25 cellular contexts compared by ENCODE assay signal in genomic region chr10:5362873-5363272, GRCh38. TPM values are rescaled to one million over a fixed set of nuclear protein-coding genes. Genes with fewer than 3 reads are reported as not detected.
DNase-seq lines count a peak whose midpoint lies in the region; ATAC-seq, FAIRE-seq and TF ChIP-seq lines count a peak whose summit lies in the region.
"Had no signal": no experiment of that assay in that cellular context is flagged by ENCODE, and none has a peak within 500 bp of the region (broad histone marks: within the 10 kb centered on the region; RNA-seq: fewer than 3 reads in every experiment).

No MANE protein-coding gene starts in this region.

- H3K4me2 ChIP-seq in GM12878 (ENCODE audit: control insufficient read depth, insufficient read depth) (no peak overlapping the region), neural progenitor cell (no peak overlapping the region)
- H3K4me2 ChIP-seq: BLaER1 had no signal

- CTCF ChIA-PET in HEK293 (lab: Yijun Ruan, JAX) (interaction anchor here (0.6 kb wide), 1 partner anchor 431 kb away, joined by 3 read pairs; no protein-coding TSS in a partner anchor), GM12878 (lab: Yijun Ruan, JAX) (no interaction called here)

- RAD21 ChIA-PET in GM12878 (lab: Charles Lee; ENCODE audit: unreplicated experiment): no interaction called here

- no peak for TF ChIP-seq POLR2A in GM12878 (IDR thresholded peaks at IDR 0.05; ENCODE audit: low read depth, low read length)

- intact Hi-C loops in GM12878 (cut with micrococcal nuclease; ENCODE audit: unreplicated experiment): no loop called here

- no peak for FAIRE-seq in GM12878 (lab: Jason Lieb, UNC)
- FAIRE-seq: A204.1, G401.6, GM12892, GM18507, GM19239 had no signal

- H3K79me2 ChIP-seq in GM12878 (ENCODE audit: control insufficient read depth, insufficient read depth, low read length) (no peaks in the 10 kb centered on the region), neural progenitor cell (ENCODE audit: low read depth) (no peaks in the 10 kb centered on the region)

- POLR2A ChIA-PET in HEK293 (lab: Yijun Ruan, JAX) (no interaction called here), GM12878 (lab: Charles Lee) (no interaction called here)

- H3K9ac ChIP-seq in GM12878 (ENCODE audit: control insufficient read depth, insufficient read depth, low read length) (no peak overlapping the region), neural progenitor cell (no peak overlapping the region)
- H3K9ac ChIP-seq: BLaER1 had no signal

- H3K27ac Mint-ChIP-seq in progenitor cell of endocrine pancreas: peak overlapping the region; percentile 15
- no peak overlapping the region for H3K27ac Mint-ChIP-seq in neural progenitor cell
- H3K27ac Mint-ChIP-seq: CD14-positive monocyte; CD4-positive, CD25-positive, alpha-beta regulatory T cell had no signal

- H3K36me3 ChIP-seq in HEK293 (ENCODE audit: control insufficient read depth in 2 of 2, insufficient read depth in 1 of 2, low read length in 2 of 2): no peaks in the 10 kb centered on the region
- H3K36me3 ChIP-seq in GM12878 (ENCODE audit: control insufficient read depth in 2 of 2, insufficient read depth in 2 of 2, low read length in 1 of 2): no peaks in the 10 kb centered on the region
- H3K36me3 ChIP-seq in neural progenitor cell: no peaks in the 10 kb centered on the region
- H3K36me3 ChIP-seq: BE2C, BLaER1 had no signal

- peaks cover 12% of the 10 kb centered on the region for H3K4me1 Mint-ChIP-seq in progenitor cell of endocrine pancreas (ENCODE audit: low read depth)
- peaks cover 6% of the 10 kb centered on the region for H3K4me1 Mint-ChIP-seq in neural progenitor cell
- H3K4me1 Mint-ChIP-seq: CD14-positive monocyte; CD4-positive, CD25-positive, alpha-beta regulatory T cell; CD8-positive, alpha-beta memory T cell had no signal

- TF ChIP-seq CTCF in HEK293 (tag by site-specific recombination; IDR thresholded peaks at IDR 0.05): no peak
- no peak for TF ChIP-seq CTCF in GM12878 (IDR thresholded peaks at IDR 0.05 in 2 of 3, conservative IDR thresholded peaks at IDR 0.05 in 1 of 3; ENCODE audit: control insufficient read depth in 2 of 3, extremely low read depth in 1 of 3, insufficient read depth in 1 of 3, low read depth in 3 of 3, low read length in 3 of 3)
- TF ChIP-seq CTCF in progenitor cell of endocrine pancreas (IDR thresholded peaks at IDR 0.05; ENCODE audit: unreplicated experiment): no peak
- TF ChIP-seq CTCF in neural progenitor cell (IDR thresholded peaks at IDR 0.05): no peak

- no peaks in the 10 kb centered on the region for H3F3A ChIP-seq in neural progenitor cell (ENCODE audit: low read depth)

- ATAC-seq in GM12878: no peak
- no peak for ATAC-seq in GM18870 (IDR thresholded peaks at IDR 0.05; ENCODE audit: unreplicated experiment)

- no peak overlapping the region for H3K4me3 Mint-ChIP-seq in progenitor cell of endocrine pancreas (ENCODE audit: low read depth)
- no peak overlapping the region for H3K4me3 Mint-ChIP-seq in neural progenitor cell
- H3K4me3 Mint-ChIP-seq: CD14-positive monocyte; CD4-positive, alpha-beta memory T cell; CD4-positive, CD25-positive, alpha-beta regulatory T cell; CD8-positive, alpha-beta memory T cell had no signal

- H3K27ac ChIP-seq in HEK293 (ENCODE audit: extremely low read depth, low read depth, low read length): no peak overlapping the region
- no peak overlapping the region for H3K27ac ChIP-seq in GM12878 (ENCODE audit: control insufficient read depth, insufficient read depth)
- no peak overlapping the region for H3K27ac ChIP-seq in neural progenitor cell
- H3K27ac ChIP-seq: BLaER1 had no signal

- DNase-seq in GM12878 (ENCODE audit: low read depth, low spot score) (no peak), progenitor cell of endocrine pancreas (ENCODE audit: low spot score, unreplicated experiment) (no peak), neural progenitor cell (ENCODE audit: low spot score) (no peak)
- DNase-seq: 8988T; ACHN; BE2C; C1 segment of cervical spinal cord; CD4-positive, alpha-beta memory T cell; CD4-positive, CD25-positive, alpha-beta regulatory T cell; CD8-positive, alpha-beta memory T cell; COR-L47; DMS 273 treated with DMSO at 0.1 percent for 48 hours; DMS79 treated with DMSO at 0.1 percent for 48 hours; GF-D8 had no signal

- no TSS peak for BruUV-seq in GM12878 (replicated peaks; lab: Mats Ljungman, UMichigan)

- H4K20me1 ChIP-seq in GM12878 (ENCODE audit: control insufficient read depth, insufficient read depth) (no peaks in the 10 kb centered on the region), neural progenitor cell (ENCODE audit: low read depth) (no peaks in the 10 kb centered on the region)
- H4K20me1 ChIP-seq: BLaER1 had no signal

- H3K4me1 ChIP-seq in HEK293 (ENCODE audit: control insufficient read depth, insufficient read depth, low read length) (no peaks in the 10 kb centered on the region; the same call in 1 of the 2 replicates), GM12878 (ENCODE audit: control insufficient read depth, insufficient read depth, low read length) (no peaks in the 10 kb centered on the region), neural progenitor cell (no peaks in the 10 kb centered on the region)
- H3K4me1 ChIP-seq: BE2C, BLaER1 had no signal

- H3K9me3 Mint-ChIP-seq in progenitor cell of endocrine pancreas (ENCODE audit: low read depth) (no peaks in the 10 kb centered on the region), neural progenitor cell (no peaks in the 10 kb centered on the region)
- H3K9me3 Mint-ChIP-seq: CD4-positive, alpha-beta memory T cell; CD8-positive, alpha-beta memory T cell had no signal

- H3K36me3 Mint-ChIP-seq in progenitor cell of endocrine pancreas (ENCODE audit: insufficient read depth): no peaks in the 10 kb centered on the region
- no peaks in the 10 kb centered on the region for H3K36me3 Mint-ChIP-seq in neural progenitor cell
- H3K36me3 Mint-ChIP-seq: CD14-positive monocyte; CD4-positive, alpha-beta memory T cell; CD4-positive, CD25-positive, alpha-beta regulatory T cell; CD8-positive, alpha-beta memory T cell had no signal

- no peak overlapping the region for H3K4me3 ChIP-seq in HEK293 (ENCODE audit: low read depth, low read length)
- no peak overlapping the region for H3K4me3 ChIP-seq in GM12878
- H3K4me3 ChIP-seq in neural progenitor cell: no peak overlapping the region
- H3K4me3 ChIP-seq: BLaER1 had no signal

- in situ Hi-C loops in GM12878 (cut with MboI): no loop called here

- H3K9me3 ChIP-seq in HEK293 (ENCODE audit: control insufficient read depth, insufficient read depth, low read depth, low read length): no peaks in the 10 kb centered on the region
- no peaks in the 10 kb centered on the region for H3K9me3 ChIP-seq in GM12878 (replicated peaks; ENCODE audit: control insufficient read depth, insufficient read depth, low read length)
- H3K9me3 ChIP-seq in neural progenitor cell (ENCODE audit: low read depth): no peaks in the 10 kb centered on the region
- H3K9me3 ChIP-seq: BE2C, BLaER1 had no signal

- H3K27me3 ChIP-seq in GM12878 (replicated peaks in 1 of 2; ENCODE audit: control insufficient read depth in 2 of 2, insufficient read depth in 2 of 2, low read length in 1 of 2) (no peaks in the 10 kb centered on the region), neural progenitor cell (no peaks in the 10 kb centered on the region)
- H3K27me3 ChIP-seq: BLaER1 had no signal

- no peak for TF ChIP-seq RAD21 in GM12878 (IDR thresholded peaks at IDR 0.05; ENCODE audit: insufficient read depth, low read depth, low read length)

- no peak overlapping the region for H2AFZ ChIP-seq in GM12878 (ENCODE audit: control insufficient read depth, low read depth, low read length)
- H2AFZ ChIP-seq in neural progenitor cell (replicated peaks): no peak overlapping the region

- no peak for TF ChIP-seq EP300 in GM12878 (IDR thresholded peaks at IDR 0.05; ENCODE audit: borderline replicate concordance in 1 of 2, control insufficient read depth in 1 of 2, low read depth in 2 of 2, low read length in 2 of 2)

- H3K27me3 Mint-ChIP-seq in progenitor cell of endocrine pancreas (peaks cover 28% of the 10 kb centered on the region), neural progenitor cell (ENCODE audit: insufficient read depth, low read depth) (peaks cover 2% of the 10 kb centered on the region)

- SMC1A ChIA-PET in GM12878 (lab: Charles Lee; ENCODE audit: uncharacterized antibody, unreplicated experiment): no interaction called here

RNA-seq across cellular contexts. Expression of gene UCN3, which starts 1.9 kb away (rescaled TPM):
- total RNA-seq in GM12878 (2013; cell fraction: nucleolus; rRNA removed): not detected in 2 replicates
- total RNA-seq in GM12878 (2014; rRNA removed): not detected in 2 replicates
- not detected in 2 replicates for total RNA-seq in GM12878 (2014; rRNA removed; fragmentation: Illumina TruSeq; extraction: Trizol)
- total RNA-seq in GM12878 (2021): not detected in 2 replicates
- not detected for polyA plus RNA-seq in GM12878 (2011; ENCODE audit: low read depth)
- not detected in 2 replicates for polyA plus RNA-seq in GM12878 (2011; rRNA removed)
- polyA plus RNA-seq in GM12878 (2011; cell fraction: cytosol; rRNA removed): not detected in 2 replicates
- not detected in 2 replicates for polyA plus RNA-seq in GM12878 (2011; cell fraction: nucleus; rRNA removed)
- not detected in 2 replicates for polyA plus RNA-seq in GM12878 (2012)
- polyA plus RNA-seq in GM12878 (2014; fragmentation: Illumina TruSeq; extraction: Trizol): not detected in 2 replicates
- polyA plus RNA-seq in GM12878 (2014; fragmentation: Nextera tagmentation; extraction: Ambion mirVana): not detected
- polyA plus RNA-seq in GM12878 (2014; rRNA removed): not detected in 2 replicates
- not detected for polyA plus RNA-seq in GM12878 (2016; fragmentation: Nextera tagmentation; extraction: Ambion mirVana)
- not detected in 2 replicates for polyA minus RNA-seq in GM12878 (2011; rRNA and poly(A)+ RNA removed)
- not detected in 2 replicates for polyA minus RNA-seq in GM12878 (2011; cell fraction: cytosol; rRNA and poly(A)+ RNA removed)
- not detected in 2 replicates for polyA minus RNA-seq in GM12878 (2011; cell fraction: nucleus; rRNA and poly(A)+ RNA removed)
- 1.00 and 1.3 TPM in 2 replicates for total RNA-seq in progenitor cell of endocrine pancreas
- total RNA-seq in neural progenitor cell (ENCODE audit: low replicate concordance): not detected in 2 replicates
- total RNA-seq: A673; CD4-positive, alpha-beta memory T cell; CD4-positive, CD25-positive, alpha-beta regulatory T cell; CD8-positive, alpha-beta memory T cell had no signal
- polyA plus RNA-seq: AG04450; CD14-positive monocyte; CD4-positive, alpha-beta memory T cell; CD4-positive, CD25-positive, alpha-beta regulatory T cell; CD8-positive, alpha-beta memory T cell had no signal

RNA-seq across cellular contexts. Expression of gene TUBAL3, which starts 41.8 kb away (rescaled TPM):
- total RNA-seq in GM12878 (2013; cell fraction: nucleolus; rRNA removed): not detected in 2 replicates
- total RNA-seq in GM12878 (2014; rRNA removed): not detected in 2 replicates
- not detected in 2 replicates for total RNA-seq in GM12878 (2014; rRNA removed; fragmentation: Illumina TruSeq; extraction: Trizol)
- total RNA-seq in GM12878 (2021): not detected in 2 replicates
- polyA plus RNA-seq in GM12878 (2011; ENCODE audit: low read depth): not detected
- polyA plus RNA-seq in GM12878 (2011; rRNA removed): 0.03 TPM in 1 of 2 replicates, not detected in the other
- 0.05 TPM in 1 of 2 replicates, not detected in the other for polyA plus RNA-seq in GM12878 (2011; cell fraction: cytosol; rRNA removed)
- polyA plus RNA-seq in GM12878 (2011; cell fraction: nucleus; rRNA removed): not detected in 2 replicates
- 0.11 TPM in 1 of 2 replicates, not detected in the other for polyA plus RNA-seq in GM12878 (2012)
- 0.06 TPM in 1 of 2 replicates, not detected in the other for polyA plus RNA-seq in GM12878 (2014; fragmentation: Illumina TruSeq; extraction: Trizol)
- not detected for polyA plus RNA-seq in GM12878 (2014; fragmentation: Nextera tagmentation; extraction: Ambion mirVana)
- not detected in 2 replicates for polyA plus RNA-seq in GM12878 (2014; rRNA removed)
- not detected for polyA plus RNA-seq in GM12878 (2016; fragmentation: Nextera tagmentation; extraction: Ambion mirVana)
- polyA minus RNA-seq in GM12878 (2011; rRNA and poly(A)+ RNA removed): not detected in 2 replicates
- polyA minus RNA-seq in GM12878 (2011; cell fraction: cytosol; rRNA and poly(A)+ RNA removed): not detected in 2 replicates
- not detected in 2 replicates for polyA minus RNA-seq in GM12878 (2011; cell fraction: nucleus; rRNA and poly(A)+ RNA removed)
- total RNA-seq in progenitor cell of endocrine pancreas: not detected in 2 replicates
- total RNA-seq in neural progenitor cell (ENCODE audit: low replicate concordance): not detected in 2 replicates
- total RNA-seq: CD4-positive, alpha-beta memory T cell; CD4-positive, CD25-positive, alpha-beta regulatory T cell; CD8-positive, alpha-beta memory T cell had no signal
- polyA plus RNA-seq: AG04450; CD14-positive monocyte; CD4-positive, alpha-beta memory T cell; CD8-positive, alpha-beta memory T cell had no signal

RNA-seq across cellular contexts. Expression of gene NET1, which starts 49.5 kb away (rescaled TPM):
- 5.6 and 6.1 TPM in 2 replicates for total RNA-seq in GM12878 (2013; cell fraction: nucleolus; rRNA removed)
- total RNA-seq in GM12878 (2014; rRNA removed): 17.8 and 22.2 TPM in 2 replicates
- 16.0 and 18.3 TPM in 2 replicates for total RNA-seq in GM12878 (2014; rRNA removed; fragmentation: Illumina TruSeq; extraction: Trizol)
- 17.3 and 18.4 TPM in 2 replicates for total RNA-seq in GM12878 (2021)
- polyA plus RNA-seq in GM12878 (2011; ENCODE audit: low read depth): 8.2 TPM
- polyA plus RNA-seq in GM12878 (2011; rRNA removed): 18.5 and 22.2 TPM in 2 replicates
- polyA plus RNA-seq in GM12878 (2011; cell fraction: cytosol; rRNA removed): 14.3 and 14.4 TPM in 2 replicates
- 10.2 and 10.4 TPM in 2 replicates for polyA plus RNA-seq in GM12878 (2011; cell fraction: nucleus; rRNA removed)
- polyA plus RNA-seq in GM12878 (2012): 9.8 and 10.4 TPM in 2 replicates
- 21.2 and 23.9 TPM in 2 replicates for polyA plus RNA-seq in GM12878 (2014; fragmentation: Illumina TruSeq; extraction: Trizol)
- polyA plus RNA-seq in GM12878 (2014; fragmentation: Nextera tagmentation; extraction: Ambion mirVana): 1 to 10 TPM; 6.5 to 8.9 TPM
- 14.1 TPM in 2 replicates for polyA plus RNA-seq in GM12878 (2014; rRNA removed)
- 10 to 100 TPM; 21.9 to 22.7 TPM for polyA plus RNA-seq in GM12878 (2016; fragmentation: Nextera tagmentation; extraction: Ambion mirVana)
- 23.5 and 24.7 TPM in 2 replicates for polyA minus RNA-seq in GM12878 (2011; rRNA and poly(A)+ RNA removed)
- 11.5 and 19.4 TPM in 2 replicates for polyA minus RNA-seq in GM12878 (2011; cell fraction: cytosol; rRNA and poly(A)+ RNA removed)
- polyA minus RNA-seq in GM12878 (2011; cell fraction: nucleus; rRNA and poly(A)+ RNA removed): 7.7 and 13.4 TPM in 2 replicates
- 97.5 and 103 TPM in 2 replicates for total RNA-seq in progenitor cell of endocrine pancreas
- total RNA-seq in neural progenitor cell (ENCODE audit: low replicate concordance): 65.2 and 90.5 TPM in 2 replicates

Comparison
In these comparisons a context has a peak if more than half of its experiments do, and no peak if none do; other contexts are left out.
1. Of the 9 proteins assayed by ChIP-seq in both HEK293 and GM12878: peak only in HEK293: none; only in GM12878: none; in both: ZNF24; in neither: 8.